Comparison of ENCODE assay signal across 1 cellular context in the genomic region with DNA sequence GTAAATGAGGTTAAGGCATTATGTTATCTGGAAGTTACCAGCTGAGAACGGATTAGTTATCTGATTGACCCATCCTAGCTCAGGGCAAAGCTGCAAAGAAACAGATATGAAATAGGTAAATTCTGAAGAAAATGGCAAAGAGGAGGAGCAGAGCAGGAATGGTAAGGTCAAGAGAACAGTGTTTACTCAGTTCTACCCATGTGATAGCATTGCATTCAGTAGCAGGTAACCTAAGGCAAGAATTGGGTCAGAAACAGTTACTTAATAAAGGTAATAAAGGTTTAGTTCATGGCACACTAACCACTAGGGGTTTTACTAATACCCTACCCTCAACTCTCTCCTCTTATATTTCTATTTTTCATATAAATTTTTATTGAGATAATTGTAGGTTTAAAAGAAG.
TF ChIP-seq lines count a peak whose summit lies in the region.

No MANE protein-coding gene starts in this region.

TF ChIP-seq in HepG2, 621 proteins besides CTCF, POLR2A, EP300 and RAD21:
- TF ChIP-seq, protein P1, sequence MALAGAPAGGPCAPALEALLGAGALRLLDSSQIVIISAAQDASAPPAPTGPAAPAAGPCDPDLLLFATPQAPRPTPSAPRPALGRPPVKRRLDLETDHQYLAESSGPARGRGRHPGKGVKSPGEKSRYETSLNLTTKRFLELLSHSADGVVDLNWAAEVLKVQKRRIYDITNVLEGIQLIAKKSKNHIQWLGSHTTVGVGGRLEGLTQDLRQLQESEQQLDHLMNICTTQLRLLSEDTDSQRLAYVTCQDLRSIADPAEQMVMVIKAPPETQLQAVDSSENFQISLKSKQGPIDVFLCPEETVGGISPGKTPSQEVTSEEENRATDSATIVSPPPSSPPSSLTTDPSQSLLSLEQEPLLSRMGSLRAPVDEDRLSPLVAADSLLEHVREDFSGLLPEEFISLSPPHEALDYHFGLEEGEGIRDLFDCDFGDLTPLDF (CRISPR knock-in tag; IDR thresholded peaks at IDR 0.05), result no peak
- TF ChIP-seq ZNF292 (CRISPR knock-in tag; IDR thresholded peaks at IDR 0.05; ENCODE audit: borderline replicate concordance, low read depth) (no peak), MTF1 (CRISPR knock-in tag; IDR thresholded peaks at IDR 0.05) (no peak), SCMH1 (CRISPR knock-in tag; IDR thresholded peaks at IDR 0.05; ENCODE audit: borderline replicate concordance) (no peak), NFE2 (CRISPR knock-in tag; IDR thresholded peaks at IDR 0.05) (no peak), ISX (CRISPR knock-in tag; conservative IDR thresholded peaks at IDR 0.05) (no peak), ZBTB7A (CRISPR knock-in tag; IDR thresholded peaks at IDR 0.05) (no peak), SP2 (CRISPR knock-in tag; IDR thresholded peaks at IDR 0.05) (no peak), ATF7-NPFF (CRISPR knock-in tag; IDR thresholded peaks at IDR 0.05; ENCODE audit: low read depth) (no peak), ZFYVE20 (CRISPR knock-in tag; IDR thresholded peaks at IDR 0.05; ENCODE audit: borderline replicate concordance, low read depth) (no peak), ZNF10 (CRISPR knock-in tag; IDR thresholded peaks at IDR 0.05; ENCODE audit: borderline replicate concordance, low read depth) (no peak)
- TF ChIP-seq, protein P2, sequence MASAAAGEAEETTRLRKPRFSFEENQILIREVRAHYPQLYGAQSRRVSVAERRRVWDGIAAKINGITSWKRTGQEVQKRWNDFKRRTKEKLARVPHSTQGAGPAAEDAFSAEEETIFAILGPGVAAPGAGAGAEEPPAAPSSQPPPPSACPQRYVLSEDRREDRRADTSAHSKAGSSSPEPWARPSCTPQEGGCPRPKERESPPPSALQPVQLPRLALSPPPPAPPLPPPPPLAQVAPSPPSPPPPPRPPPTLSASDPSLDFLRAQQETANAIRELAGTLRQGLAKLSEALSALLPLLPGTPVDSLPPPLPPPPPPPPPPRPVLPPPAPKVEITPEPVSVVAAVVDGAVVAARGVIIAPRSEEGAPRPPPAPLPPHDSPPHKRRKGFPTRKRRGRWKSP (CRISPR knock-in tag; IDR thresholded peaks at IDR 0.05), result no peak
- TF ChIP-seq, protein P3, sequence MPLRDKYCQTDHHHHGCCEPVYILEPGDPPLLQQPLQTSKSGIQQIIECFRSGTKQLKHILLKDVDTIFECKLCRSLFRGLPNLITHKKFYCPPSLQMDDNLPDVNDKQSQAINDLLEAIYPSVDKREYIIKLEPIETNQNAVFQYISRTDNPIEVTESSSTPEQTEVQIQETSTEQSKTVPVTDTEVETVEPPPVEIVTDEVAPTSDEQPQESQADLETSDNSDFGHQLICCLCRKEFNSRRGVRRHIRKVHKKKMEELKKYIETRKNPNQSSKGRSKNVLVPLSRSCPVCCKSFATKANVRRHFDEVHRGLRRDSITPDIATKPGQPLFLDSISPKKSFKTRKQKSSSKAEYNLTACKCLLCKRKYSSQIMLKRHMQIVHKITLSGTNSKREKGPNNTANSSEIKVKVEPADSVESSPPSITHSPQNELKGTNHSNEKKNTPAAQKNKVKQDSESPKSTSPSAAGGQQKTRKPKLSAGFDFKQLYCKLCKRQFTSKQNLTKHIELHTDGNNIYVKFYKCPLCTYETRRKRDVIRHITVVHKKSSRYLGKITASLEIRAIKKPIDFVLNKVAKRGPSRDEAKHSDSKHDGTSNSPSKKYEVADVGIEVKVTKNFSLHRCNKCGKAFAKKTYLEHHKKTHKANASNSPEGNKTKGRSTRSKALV (CRISPR knock-in tag; IDR thresholded peaks at IDR 0.05), result no peak
- TF ChIP-seq, protein P4, sequence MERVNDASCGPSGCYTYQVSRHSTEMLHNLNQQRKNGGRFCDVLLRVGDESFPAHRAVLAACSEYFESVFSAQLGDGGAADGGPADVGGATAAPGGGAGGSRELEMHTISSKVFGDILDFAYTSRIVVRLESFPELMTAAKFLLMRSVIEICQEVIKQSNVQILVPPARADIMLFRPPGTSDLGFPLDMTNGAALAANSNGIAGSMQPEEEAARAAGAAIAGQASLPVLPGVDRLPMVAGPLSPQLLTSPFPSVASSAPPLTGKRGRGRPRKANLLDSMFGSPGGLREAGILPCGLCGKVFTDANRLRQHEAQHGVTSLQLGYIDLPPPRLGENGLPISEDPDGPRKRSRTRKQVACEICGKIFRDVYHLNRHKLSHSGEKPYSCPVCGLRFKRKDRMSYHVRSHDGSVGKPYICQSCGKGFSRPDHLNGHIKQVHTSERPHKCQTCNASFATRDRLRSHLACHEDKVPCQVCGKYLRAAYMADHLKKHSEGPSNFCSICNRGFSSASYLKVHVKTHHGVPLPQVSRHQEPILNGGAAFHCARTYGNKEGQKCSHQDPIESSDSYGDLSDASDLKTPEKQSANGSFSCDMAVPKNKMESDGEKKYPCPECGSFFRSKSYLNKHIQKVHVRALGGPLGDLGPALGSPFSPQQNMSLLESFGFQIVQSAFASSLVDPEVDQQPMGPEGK (CRISPR knock-in tag; IDR thresholded peaks at IDR 0.05), result no peak
- TF ChIP-seq, protein P5, sequence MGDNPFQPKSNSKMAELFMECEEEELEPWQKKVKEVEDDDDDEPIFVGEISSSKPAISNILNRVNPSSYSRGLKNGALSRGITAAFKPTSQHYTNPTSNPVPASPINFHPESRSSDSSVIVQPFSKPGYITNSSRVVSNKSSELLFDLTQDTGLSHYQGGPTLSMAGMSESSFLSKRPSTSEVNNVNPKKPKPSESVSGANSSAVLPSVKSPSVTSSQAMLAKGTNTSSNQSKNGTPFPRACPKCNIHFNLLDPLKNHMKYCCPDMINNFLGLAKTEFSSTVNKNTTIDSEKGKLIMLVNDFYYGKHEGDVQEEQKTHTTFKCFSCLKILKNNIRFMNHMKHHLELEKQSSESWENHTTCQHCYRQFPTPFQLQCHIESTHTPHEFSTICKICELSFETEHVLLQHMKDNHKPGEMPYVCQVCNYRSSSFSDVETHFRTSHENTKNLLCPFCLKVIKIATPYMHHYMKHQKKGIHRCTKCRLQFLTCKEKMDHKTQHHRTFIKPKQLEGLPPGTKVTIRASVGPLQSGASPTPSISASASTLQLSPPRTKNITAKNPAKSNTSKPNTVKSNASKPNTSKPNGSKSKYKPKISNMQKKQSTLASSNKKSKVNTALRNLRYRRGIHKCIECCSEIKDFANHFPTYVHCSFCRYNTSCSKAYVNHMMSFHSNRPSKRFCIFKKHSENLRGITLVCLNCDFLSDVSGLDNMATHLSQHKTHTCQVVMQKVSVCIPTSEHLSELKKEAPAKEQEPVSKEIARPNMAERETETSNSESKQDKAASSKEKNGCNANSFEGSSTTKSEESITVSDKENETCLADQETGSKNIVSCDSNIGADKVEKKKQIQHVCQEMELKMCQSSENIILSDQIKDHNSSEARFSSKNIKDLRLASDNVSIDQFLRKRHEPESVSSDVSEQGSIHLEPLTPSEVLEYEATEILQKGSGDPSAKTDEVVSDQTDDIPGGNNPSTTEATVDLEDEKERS (CRISPR knock-in tag; IDR thresholded peaks at IDR 0.05), result no peak
